ENCODE assay signal across 8 cellular contexts in the genomic region with DNA sequence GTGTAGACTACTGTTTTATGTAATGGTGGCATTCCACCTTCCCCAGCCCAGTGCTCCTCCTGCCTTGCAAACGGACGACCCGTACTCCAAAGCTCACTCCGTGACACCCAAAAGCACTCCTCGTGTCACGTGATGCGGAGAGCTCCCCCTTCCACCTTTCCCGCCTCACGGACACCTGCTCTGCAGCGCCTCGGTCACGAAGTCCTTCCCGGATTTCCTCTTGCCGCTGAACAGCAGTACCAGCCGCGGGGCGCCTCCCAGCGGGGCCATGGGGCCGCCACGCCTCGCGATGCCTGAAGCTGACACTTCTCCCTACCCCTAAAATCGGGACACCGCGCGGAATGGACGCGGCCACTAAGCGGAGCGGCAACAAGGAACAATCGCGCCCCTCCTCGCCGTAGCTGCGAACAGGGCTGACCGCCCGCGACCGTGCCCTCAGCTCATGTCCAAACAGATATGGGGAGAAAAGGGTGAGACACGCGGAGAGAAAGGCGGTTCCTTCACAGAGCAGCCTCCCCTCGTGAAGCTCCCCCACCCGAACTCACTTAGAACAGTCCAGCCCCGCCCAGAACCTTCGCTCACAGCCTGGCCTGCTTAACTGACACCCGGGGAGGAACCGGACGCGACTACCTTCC. TPM values are rescaled to one million over a fixed set of nuclear protein-coding genes. Genes with fewer than 3 reads are reported as not detected.
A peak's percentile ranks its signal among the peaks of the same experiment; 100 is the strongest.
DNase-seq lines count a peak whose midpoint lies in the region; ATAC-seq and TF ChIP-seq lines count a peak whose summit lies in the region.

TSS of gene PMVK (minus strand) at position 304 of the 635 bp plus-strand sequence. CDS start at position 270, 34 bp downstream.

- H3K4me3 ChIP-seq in DOHH2 (ENCODE audit: low read length) (peak within 1 kb of the TSS; percentile 89), fibroblast of lung (replicated peaks in 1 of 4; ENCODE audit: control extremely low read depth in 1 of 4, insufficient read depth in 1 of 4, low read depth in 3 of 4, low read length in 4 of 4) (peak within 1 kb of the TSS; percentile 76 to 95 (median 88))

- H3K36me3 ChIP-seq in DOHH2 (ENCODE audit: control insufficient read depth, low read length): peaks cover 9% of the 10 kb centered on the region
- H3K36me3 ChIP-seq in fibroblast of lung (ENCODE audit: control insufficient read depth, insufficient read depth, low read length): no peaks in the 10 kb centered on the region

- peak within 1 kb of the TSS; percentile 98 for H2AFZ ChIP-seq in fibroblast of lung (ENCODE audit: low read length)

- H3K27ac ChIP-seq in DOHH2 (ENCODE audit: low read depth, low read length): peak within 1 kb of the TSS; percentile 97
- peak within 1 kb of the TSS; percentile 100 for H3K27ac ChIP-seq in fibroblast of lung (ENCODE audit: insufficient read depth, low read length)

- peak; percentile 63 for TF ChIP-seq CTCF in DOHH2 (IDR thresholded peaks at IDR 0.05; ENCODE audit: low read depth, low read length, poor library complexity, severe bottlenecking)
- TF ChIP-seq CTCF in fibroblast of lung (conservative IDR thresholded peaks at IDR 0.05 in 1 of 2, IDR thresholded peaks at IDR 0.05 in 1 of 2; ENCODE audit: low read depth in 1 of 2, low read length in 2 of 2): peak; percentile 15 to 35

- POLR2A ChIA-PET in naive thymus-derived CD8-positive, alpha-beta T cell (lab: Charles Lee): interaction anchor here (0.6 to 4.0 kb wide), 25 partner anchors 9 to 377 kb away, joined by 3 to 87 read pairs (median 4); partner anchors contain the start of genes CKS1B, FLAD1, LENEP and PBXIP1

- peak within 1 kb of the TSS; percentile 98 to 100 (median 99) for H3K27ac Mint-ChIP-seq in naive thymus-derived CD8-positive, alpha-beta T cell

- peaks cover 23% of the 10 kb centered on the region for H3F3A ChIP-seq in DOHH2 (ENCODE audit: control insufficient read depth, insufficient read depth)

- H3K27me3 Mint-ChIP-seq in naive thymus-derived CD8-positive, alpha-beta T cell: no peaks in the 10 kb centered on the region

- DNase-seq in Kasumi-1 (lab: John Stamatoyannopoulos, UW) (peak; percentile 90 to 91), RKO (ENCODE audit: low spot score) (peak; percentile 94), fibroblast of lung (ENCODE audit: low read depth in 2 of 2) (peak; percentile 96 to 98)
- DNase-seq in activated T-helper 1 cell treated with anti-CD3 and anti-CD28 coated beads, Interleukin-2, amount 50 U/mL, for 16 hours (ENCODE audit: low read depth in 1 of 2, low spot score in 1 of 2): peak; percentile 90 to 94
- DNase-seq in naive thymus-derived CD8-positive, alpha-beta T cell: peak in 9 of 10 donors; percentile 84 to 98 (median 95)
- DNase-seq in stimulated activated naive CD4-positive, alpha-beta T cell (lab: John Stamatoyannopoulos, UW): peak in 5 of 6 experiments; percentile 93 to 99 (median 97)

- no peaks in the 10 kb centered on the region for H3K9me3 ChIP-seq in DOHH2 (ENCODE audit: control insufficient read depth, insufficient read depth, low read length)
- no peaks in the 10 kb centered on the region for H3K9me3 ChIP-seq in fibroblast of lung (ENCODE audit: control insufficient read depth, insufficient read depth, low read depth, low read length)

- ATAC-seq in GM21825 (IDR thresholded peaks at IDR 0.05; ENCODE audit: unreplicated experiment): peak; percentile 62
- ATAC-seq in naive thymus-derived CD8-positive, alpha-beta T cell: peak; percentile 76 to 83

- H3K9me3 Mint-ChIP-seq in naive thymus-derived CD8-positive, alpha-beta T cell: peaks cover 0 to 2% (median 0%) of the 10 kb centered on the region in 9 donors

- no peaks in the 10 kb centered on the region for H4K20me1 ChIP-seq in DOHH2 (ENCODE audit: control insufficient read depth, insufficient read depth, low read depth, low read length)
- H4K20me1 ChIP-seq in fibroblast of lung (ENCODE audit: control insufficient read depth, extremely low read depth, insufficient read depth, low read length): no peaks in the 10 kb centered on the region

- peaks cover 61% of the 10 kb centered on the region for H3K79me2 ChIP-seq in DOHH2 (ENCODE audit: control insufficient read depth, low read length)
- peaks cover 2% of the 10 kb centered on the region for H3K79me2 ChIP-seq in fibroblast of lung (ENCODE audit: control insufficient read depth, insufficient read depth, low read length)

- peaks cover 20 to 63% (median 53%) of the 10 kb centered on the region in 4 donors for H3K4me1 Mint-ChIP-seq in naive thymus-derived CD8-positive, alpha-beta T cell

- H3K4me2 ChIP-seq in DOHH2 (ENCODE audit: low read length) (peak within 1 kb of the TSS; percentile 86), fibroblast of lung (ENCODE audit: extremely low read depth, insufficient read depth, low read length) (peak within 1 kb of the TSS; percentile 90)

- H3K4me1 ChIP-seq in DOHH2 (ENCODE audit: control insufficient read depth, low read length) (peaks cover 57% of the 10 kb centered on the region), fibroblast of lung (ENCODE audit: control insufficient read depth, extremely low read depth, insufficient read depth, low read length) (peaks cover 3% of the 10 kb centered on the region)

- H3K27me3 ChIP-seq in DOHH2 (ENCODE audit: control insufficient read depth, low read length) (no peaks in the 10 kb centered on the region), fibroblast of lung (ENCODE audit: control insufficient read depth, insufficient read depth, low read length) (no peaks in the 10 kb centered on the region)

- peaks cover 0 to 1% (median 0%) of the 10 kb centered on the region in 3 donors for H3K36me3 Mint-ChIP-seq in naive thymus-derived CD8-positive, alpha-beta T cell

- no peaks in the 10 kb centered on the region for H3K9me2 ChIP-seq in DOHH2 (replicated peaks; ENCODE audit: control insufficient read depth, low read length)

- peak within 1 kb of the TSS; percentile 86 to 100 (median 98) for H3K4me3 Mint-ChIP-seq in naive thymus-derived CD8-positive, alpha-beta T cell

- peak within 1 kb of the TSS; percentile 100 for H3K9ac ChIP-seq in fibroblast of lung (ENCODE audit: insufficient read depth, low read length)

RNA-seq across cellular contexts. Expression of gene PMVK, which starts in this region (rescaled TPM):
- 8.5 and 10.1 TPM in 2 replicates for total RNA-seq in fibroblast of lung
- polyA plus RNA-seq in fibroblast of lung: 25.1 and 33.5 TPM in 2 replicates
- 41.0 and 59.5 TPM in 2 replicates for polyA plus RNA-seq in fibroblast of lung (2012)
- polyA minus RNA-seq in fibroblast of lung (ENCODE audit: low replicate concordance): 16.2 and 17.3 TPM in 2 replicates
- total RNA-seq in naive thymus-derived CD8-positive, alpha-beta T cell: 10 to 100 TPM; 11.7 to 13.5 TPM
- polyA plus RNA-seq in naive thymus-derived CD8-positive, alpha-beta T cell: 10 to 100 TPM; 41.0 to 45.7 (median 45.1) TPM

Comparison
In these comparisons a context has a peak if more than half of its experiments do, and no peak if none do; other contexts are left out.
1. Peak in every context shown above with its lines: DNase-seq, ATAC-seq, H3K4me3 ChIP-seq and H3K27ac ChIP-seq.